Comparison of ENCODE assay signal across 20 cellular contexts in genomic region chr2:107576991-107577390, GRCh38.
DNase-seq lines count a peak whose midpoint lies in the region; ATAC-seq and TF ChIP-seq lines count a peak whose summit lies in the region.
"Had no signal": no experiment of that assay in that cellular context is flagged by ENCODE, and none has a peak within 500 bp of the region (broad histone marks: within the 10 kb centered on the region; RNA-seq: fewer than 3 reads in every experiment).

No MANE protein-coding gene starts in this region.

- H3K4me1 ChIP-seq in GM23338 (ENCODE audit: insufficient read depth) (no peaks in the 10 kb centered on the region; the same call in 1 of the 2 replicates), OCI-LY1 (ENCODE audit: insufficient read depth, low read length, severe bottlenecking) (peaks cover 80% of the 10 kb centered on the region), smooth muscle cell (ENCODE audit: low read depth) (no peaks in the 10 kb centered on the region)
- H3K4me1 ChIP-seq: BE2C had no signal

- TF ChIP-seq CTCF in GM23338 (conservative IDR thresholded peaks at IDR 0.05; ENCODE audit: low read depth in 2 of 2) (no peak), OCI-LY1 (IDR thresholded peaks at IDR 0.05; ENCODE audit: low read length) (no peak), nephron progenitor cell (IDR thresholded peaks at IDR 0.05) (no peak), smooth muscle cell (IDR thresholded peaks at IDR 0.05; ENCODE audit: borderline replicate concordance, insufficient read depth, poor library complexity, severe bottlenecking) (no peak)

- no peaks in the 10 kb centered on the region for H3K9me2 ChIP-seq in GM23338 (ENCODE audit: insufficient read depth)
- no peaks in the 10 kb centered on the region for H3K9me2 ChIP-seq in OCI-LY1 (ENCODE audit: low read depth, low read length)

- H2AFZ ChIP-seq in GM23338 (peak overlapping the region; percentile 73; the same call in 1 of the 2 replicates), OCI-LY1 (ENCODE audit: low read length) (no peak overlapping the region), smooth muscle cell (ENCODE audit: low read depth) (no peak overlapping the region)

- H3K79me2 ChIP-seq in GM23338 (replicated peaks; ENCODE audit: insufficient read depth) (no peaks in the 10 kb centered on the region), OCI-LY1 (ENCODE audit: insufficient read depth, low read length) (no peaks in the 10 kb centered on the region), smooth muscle cell (ENCODE audit: low read depth) (no peaks in the 10 kb centered on the region)

- H3K27ac Mint-ChIP-seq in GM23338 (no peak overlapping the region), nephron progenitor cell (peak overlapping the region; percentile 29)
- H3K27ac Mint-ChIP-seq: CD14-positive monocyte; CD4-positive, alpha-beta T cell; CD8-positive, alpha-beta memory T cell had no signal

- H3K4me1 Mint-ChIP-seq in GM23338 (peaks cover 13% of the 10 kb centered on the region), nephron progenitor cell (peaks cover 10% of the 10 kb centered on the region)
- H3K4me1 Mint-ChIP-seq: CD14-positive monocyte; CD8-positive, alpha-beta memory T cell had no signal

- H3K36me3 Mint-ChIP-seq in GM23338 (ENCODE audit: low read depth): no peaks in the 10 kb centered on the region
- H3K36me3 Mint-ChIP-seq in nephron progenitor cell (ENCODE audit: low read depth): no peaks in the 10 kb centered on the region
- H3K36me3 Mint-ChIP-seq: CD14-positive monocyte had no signal

- 90% methylated on average over 5 of the region's 5 CpGs for WGBS in smooth muscle cell (ENCODE audit: low lambda C conversion rate)

- H3K4me3 ChIP-seq in GM23338: no peak overlapping the region
- no peak overlapping the region for H3K4me3 ChIP-seq in OCI-LY1 (ENCODE audit: low read depth, low read length, poor library complexity, severe bottlenecking)
- H3K4me3 ChIP-seq in smooth muscle cell: no peak overlapping the region
- H3K4me3 ChIP-seq: A549; BLaER1 treated with 17β-estradiol and CSF1 and Interleukin-3, amounts not matched to agents 10 nM and 100 nM had no signal

- H3K27ac ChIP-seq in GM23338 (ENCODE audit: low read depth) (no peak overlapping the region), OCI-LY1 (ENCODE audit: low read depth, low read length, poor library complexity, severe bottlenecking) (peak overlapping the region; percentile 74), smooth muscle cell (ENCODE audit: low read depth) (no peak overlapping the region)
- H3K27ac ChIP-seq: A549; BLaER1 treated with 17β-estradiol and CSF1 and Interleukin-3, amounts not matched to agents 10 nM and 100 nM had no signal

- H3K27me3 Mint-ChIP-seq in GM23338 (ENCODE audit: insufficient read depth, low read depth, poor library complexity): peaks cover 5% of the 10 kb centered on the region
- H3K27me3 Mint-ChIP-seq in nephron progenitor cell (ENCODE audit: low read depth, poor library complexity): peaks cover 2% of the 10 kb centered on the region
- H3K27me3 Mint-ChIP-seq: CD4-positive, alpha-beta T cell had no signal

- H4K20me1 ChIP-seq in GM23338 (replicated peaks; ENCODE audit: insufficient read depth): no peaks in the 10 kb centered on the region
- H4K20me1 ChIP-seq in OCI-LY1 (ENCODE audit: insufficient read depth, low read length): no peaks in the 10 kb centered on the region
- H4K20me1 ChIP-seq in smooth muscle cell (ENCODE audit: low read depth): no peaks in the 10 kb centered on the region
- H4K20me1 ChIP-seq: BLaER1 treated with 17β-estradiol and CSF1 and Interleukin-3, amounts not matched to agents 10 nM and 100 nM had no signal

- peak overlapping the region; percentile 1; the same call in 1 of the 2 replicates for H3K9ac ChIP-seq in OCI-LY1 (ENCODE audit: low read length)
- no peak overlapping the region for H3K9ac ChIP-seq in smooth muscle cell (ENCODE audit: low read depth)
- H3K9ac ChIP-seq: BLaER1 treated with 17β-estradiol and CSF1 and Interleukin-3, amounts not matched to agents 10 nM and 100 nM had no signal

- H3F3A ChIP-seq in GM23338 (replicated peaks; ENCODE audit: low read depth) (no peaks in the 10 kb centered on the region), OCI-LY1 (ENCODE audit: insufficient read depth, low read length) (no peaks in the 10 kb centered on the region), smooth muscle cell (ENCODE audit: low read depth) (no peaks in the 10 kb centered on the region)

- H3K9me3 Mint-ChIP-seq in GM23338: peaks cover 8% of the 10 kb centered on the region; the same call in 2 of the 3 replicates
- H3K9me3 Mint-ChIP-seq in nephron progenitor cell: peaks cover 10% of the 10 kb centered on the region
- H3K9me3 Mint-ChIP-seq: CD4-positive, alpha-beta T cell had no signal

- H3K9me3 ChIP-seq in OCI-LY1 (ENCODE audit: low read length): no peaks in the 10 kb centered on the region
- H3K9me3 ChIP-seq in smooth muscle cell (replicated peaks; ENCODE audit: low read depth): no peaks in the 10 kb centered on the region
- H3K9me3 ChIP-seq: A549; BE2C; BLaER1 treated with 17β-estradiol and CSF1 and Interleukin-3, amounts not matched to agents 10 nM and 100 nM had no signal

- H3K27me3 ChIP-seq in GM23338 (ENCODE audit: insufficient read depth) (no peaks in the 10 kb centered on the region), OCI-LY1 (ENCODE audit: insufficient read depth, low read length) (no peaks in the 10 kb centered on the region), smooth muscle cell (ENCODE audit: low read depth) (no peaks in the 10 kb centered on the region)
- H3K27me3 ChIP-seq: BE2C; BLaER1 treated with 17β-estradiol and CSF1 and Interleukin-3, amounts not matched to agents 10 nM and 100 nM had no signal

- peak; percentile 58 for ATAC-seq in GM23338
- ATAC-seq: A549 had no signal

- no peak overlapping the region for H3K4me3 Mint-ChIP-seq in GM23338
- no peak overlapping the region for H3K4me3 Mint-ChIP-seq in nephron progenitor cell
- H3K4me3 Mint-ChIP-seq: CD14-positive monocyte; CD4-positive, alpha-beta T cell; CD8-positive, alpha-beta memory T cell had no signal

- DNase-seq in GM23338 (ENCODE audit: low spot score): no peak
- no peak for DNase-seq in nephron progenitor cell
- DNase-seq in NCI-H146 treated with DMSO at 0.1 percent for 48 hours (lab: John Stamatoyannopoulos, UW; ENCODE audit: unreplicated experiment): no peak
- DNase-seq in activated effector memory CD4-positive, alpha-beta T cell treated with anti-CD3 and anti-CD28 coated beads, Interleukin-2, amount 50 U/mL, for 16 hours: no peak
- no peak for DNase-seq in smooth muscle cell (lab: John Stamatoyannopoulos, UW; ENCODE audit: unreplicated experiment)
- DNase-seq: 8988T; ACHN; AML-193; BE2C; CD4-positive, alpha-beta T cell; CD8-positive, alpha-beta memory T cell; DMS 273 treated with DMSO at 0.1 percent for 48 hours; DMS79; GF-D8; GOT3; HCEC 1CT had no signal

- no peak overlapping the region for H3K4me2 ChIP-seq in GM23338
- peak overlapping the region; percentile 10; the same call in 1 of the 2 replicates for H3K4me2 ChIP-seq in OCI-LY1 (ENCODE audit: low read length)
- H3K4me2 ChIP-seq in smooth muscle cell: no peak overlapping the region
- H3K4me2 ChIP-seq: A549; BLaER1 treated with 17β-estradiol and CSF1 and Interleukin-3, amounts not matched to agents 10 nM and 100 nM had no signal

- no peaks in the 10 kb centered on the region for H3K36me3 ChIP-seq in GM23338 (ENCODE audit: insufficient read depth)
- no peaks in the 10 kb centered on the region for H3K36me3 ChIP-seq in OCI-LY1 (ENCODE audit: insufficient read depth, low read length)
- H3K36me3 ChIP-seq in smooth muscle cell (ENCODE audit: low read depth): no peaks in the 10 kb centered on the region
- H3K36me3 ChIP-seq: BE2C; BLaER1 treated with 17β-estradiol and CSF1 and Interleukin-3, amounts not matched to agents 10 nM and 100 nM had no signal

TF ChIP-seq in GM23338, 12 proteins besides CTCF, POLR2A, EP300 and RAD21 (continues in another document):
- TF ChIP-seq CREB1 (CRISPR knock-in tag; IDR thresholded peaks at IDR 0.05; ENCODE audit: low read depth) (no peak), POLR2AphosphoS5 (IDR thresholded peaks at IDR 0.05; ENCODE audit: low read depth) (no peak), STAT1 (IDR thresholded peaks at IDR 0.05; ENCODE audit: unreplicated experiment) (no peak)
